In the genomic region with DNA sequence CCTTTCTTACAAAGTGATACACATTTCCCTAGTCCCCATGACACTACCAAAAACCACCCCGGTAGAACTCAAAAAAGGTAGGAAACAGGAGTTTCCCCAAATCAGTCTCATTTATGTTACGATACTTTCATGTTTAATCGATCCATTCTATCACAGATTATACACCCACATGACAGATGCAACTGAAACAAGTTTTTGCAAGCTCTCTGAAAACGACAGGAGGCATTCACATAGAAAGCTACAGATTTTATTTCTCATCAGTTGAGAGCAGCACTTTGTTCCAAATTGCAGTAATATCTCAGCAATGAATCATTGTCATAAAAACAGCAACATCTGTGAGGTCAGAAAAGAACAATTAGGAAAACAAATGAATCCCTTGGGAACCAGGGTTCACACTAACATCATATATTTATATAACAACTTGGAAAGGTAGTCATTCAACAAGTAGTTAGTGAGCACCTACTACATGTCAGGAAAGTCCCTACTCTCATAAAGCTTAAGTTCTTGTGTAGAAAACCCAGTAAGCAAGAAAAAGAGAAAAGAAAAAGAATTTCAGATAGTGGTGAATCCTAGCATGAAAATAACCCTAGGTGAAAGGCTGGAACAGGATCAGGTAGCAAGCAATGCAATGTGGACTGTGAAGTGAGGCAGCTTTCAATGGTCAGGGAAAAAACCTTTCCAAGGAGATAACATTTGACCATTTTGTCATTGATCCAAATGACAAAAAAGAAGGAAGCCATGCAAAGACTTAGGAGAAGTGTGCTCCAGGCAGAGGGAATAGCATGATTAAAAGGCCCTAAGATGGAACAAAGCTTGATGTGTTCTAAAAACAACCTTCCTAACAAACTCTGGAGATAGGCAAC, we compare ENCODE assay signal across 1 cellular context.
TF ChIP-seq lines count a peak whose summit lies in the region.

No MANE protein-coding gene starts in this region.

TF ChIP-seq in GM12878, 131 proteins besides CTCF, POLR2A, EP300 and RAD21 (continued from another document):
- TF ChIP-seq SUZ12 (IDR thresholded peaks at IDR 0.05; ENCODE audit: unreplicated experiment) (no peak), CBFB (IDR thresholded peaks at IDR 0.05; ENCODE audit: low read depth) (no peak), POLR2AphosphoS2 (IDR thresholded peaks at IDR 0.05; ENCODE audit: low read depth, low read length) (no peak), BMI1 (IDR thresholded peaks at IDR 0.05; ENCODE audit: borderline replicate concordance) (0 out of 2 replicates have a peak, but pooled peaks have one; percentile 56), HDAC2 (IDR thresholded peaks at IDR 0.05) (no peak)
